ENCODE assay signal across 9 cellular contexts in the genomic region with DNA sequence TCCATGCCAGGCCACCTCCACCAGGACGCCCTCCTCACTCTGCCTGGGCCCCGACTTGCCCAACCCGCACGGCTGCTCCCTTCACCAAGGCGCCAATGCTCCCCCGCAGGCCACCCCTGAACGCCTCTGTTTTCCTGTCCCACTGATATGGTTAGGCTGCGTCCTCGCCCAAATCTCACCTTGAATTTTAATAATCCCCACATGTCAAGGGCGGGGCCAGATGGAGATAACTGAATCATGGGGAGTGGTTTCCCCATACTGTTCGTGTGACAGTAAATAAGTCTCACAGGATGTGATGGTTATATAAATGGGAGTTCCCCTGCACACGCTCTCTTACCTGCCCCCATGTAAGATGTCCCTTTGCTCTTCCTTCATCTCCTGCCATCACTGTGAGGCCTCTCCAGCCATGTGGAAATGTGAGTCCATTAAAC. TPM values are rescaled to one million over a fixed set of nuclear protein-coding genes. Genes with fewer than 3 reads are reported as not detected.
DNase-seq lines count a peak whose midpoint lies in the region; ATAC-seq and TF ChIP-seq lines count a peak whose summit lies in the region.
"Had no signal": no experiment of that assay in that cellular context is flagged by ENCODE, and none has a peak within 500 bp of the region (broad histone marks: within the 10 kb centered on the region; RNA-seq: fewer than 3 reads in every experiment).

No MANE protein-coding gene starts in this region.

- H3K27me3 ChIP-seq in BE2C (no peaks in the 10 kb centered on the region), foreskin keratinocyte (no peaks in the 10 kb centered on the region)

- DNase-seq in T-helper 17 cell (peak; percentile 42 to 59 (median 59)), BE2C (no peak), amygdala (lab: John Stamatoyannopoulos, UW) (no peak), foreskin keratinocyte (no peak), epidermal melanocyte (ENCODE audit: insufficient read length, low spot score) (no peak)
- peak in 3 of 4 experiments; percentile 5 to 22 (median 7) for DNase-seq in activated naive CD4-positive, alpha-beta T cell (lab: John Stamatoyannopoulos, UW)
- DNase-seq in stimulated activated CD8-positive, alpha-beta memory T cell treated with anti-CD3 and anti-CD28 coated beads, Interleukin-12 subunit alpha, Interleukin-12 subunit beta, amount 100 ng/mL, for 24 hours (ENCODE audit: extremely low read depth), result peak; percentile 23
- DNase-seq: SIG-M5 had no signal

- H3K36me3 Mint-ChIP-seq in T-helper 17 cell (ENCODE audit: low read depth), result peaks cover 4% of the 10 kb centered on the region

- no peak overlapping the region for H3K4me3 ChIP-seq in BE2C (ENCODE audit: low read depth, low read length)

- H3K4me1 ChIP-seq in BE2C (no peaks in the 10 kb centered on the region), foreskin keratinocyte (no peaks in the 10 kb centered on the region)

- H3K36me3 ChIP-seq in BE2C, result no peaks in the 10 kb centered on the region

- H3K27me3 Mint-ChIP-seq in T-helper 17 cell, result no peaks in the 10 kb centered on the region

- peaks cover 24% of the 10 kb centered on the region for H3K4me1 Mint-ChIP-seq in T-helper 17 cell

- TF ChIP-seq CTCF in BE2C (IDR thresholded peaks at IDR 0.05; ENCODE audit: low read depth, low read length), result no peak
- no peak for TF ChIP-seq CTCF in foreskin keratinocyte (conservative IDR thresholded peaks at IDR 0.05)

- H3K4me3 Mint-ChIP-seq in T-helper 17 cell, result peak overlapping the region; percentile 64

- no peak overlapping the region for H3K27ac ChIP-seq in foreskin keratinocyte

- H3K9me3 ChIP-seq in T-helper 17 cell (ENCODE audit: control insufficient read depth, low read length, poor library complexity, severe bottlenecking) (no peaks in the 10 kb centered on the region), BE2C (no peaks in the 10 kb centered on the region)

- ATAC-seq in GM19397 (IDR thresholded peaks at IDR 0.05; ENCODE audit: unreplicated experiment) (peak; percentile 66), T-helper 17 cell (peak; percentile 96), foreskin keratinocyte (no peak)

- H3K27ac Mint-ChIP-seq in T-helper 17 cell, result peak overlapping the region; percentile 89

RNA-seq across cellular contexts. Expression of a gene that starts 29.8 kb away (rescaled TPM):
- 10 to 100 TPM; 60.1 to 72.5 TPM for total RNA-seq in T-helper 17 cell
- 27.2 TPM for polyA plus RNA-seq in BE2C (2012; ENCODE audit: insufficient read depth, insufficient read length, low read depth)
- 70.6 and 72.1 TPM in 2 replicates for total RNA-seq in foreskin keratinocyte
- polyA plus RNA-seq in foreskin keratinocyte, result 62.5 and 73.5 TPM in 2 replicates

Comparison
In these comparisons a context has a peak if more than half of its experiments do, and no peak if none do; other contexts are left out.
1. DNase-seq: peak in T-helper 17 cell (3 of 3), activated naive CD4-positive, alpha-beta T cell (3 of 4) and stimulated activated CD8-positive, alpha-beta memory T cell treated with anti-CD3 and anti-CD28 coated beads, Interleukin-12 subunit alpha, Interleukin-12 subunit beta, amount 100 ng/mL, for 24 hours (single experiment); none in BE2C (single experiment), amygdala (0 of 56), foreskin keratinocyte (0 of 2) and epidermal melanocyte (single experiment).